ENCODE assay signal across 7 cellular contexts in the genomic region with DNA sequence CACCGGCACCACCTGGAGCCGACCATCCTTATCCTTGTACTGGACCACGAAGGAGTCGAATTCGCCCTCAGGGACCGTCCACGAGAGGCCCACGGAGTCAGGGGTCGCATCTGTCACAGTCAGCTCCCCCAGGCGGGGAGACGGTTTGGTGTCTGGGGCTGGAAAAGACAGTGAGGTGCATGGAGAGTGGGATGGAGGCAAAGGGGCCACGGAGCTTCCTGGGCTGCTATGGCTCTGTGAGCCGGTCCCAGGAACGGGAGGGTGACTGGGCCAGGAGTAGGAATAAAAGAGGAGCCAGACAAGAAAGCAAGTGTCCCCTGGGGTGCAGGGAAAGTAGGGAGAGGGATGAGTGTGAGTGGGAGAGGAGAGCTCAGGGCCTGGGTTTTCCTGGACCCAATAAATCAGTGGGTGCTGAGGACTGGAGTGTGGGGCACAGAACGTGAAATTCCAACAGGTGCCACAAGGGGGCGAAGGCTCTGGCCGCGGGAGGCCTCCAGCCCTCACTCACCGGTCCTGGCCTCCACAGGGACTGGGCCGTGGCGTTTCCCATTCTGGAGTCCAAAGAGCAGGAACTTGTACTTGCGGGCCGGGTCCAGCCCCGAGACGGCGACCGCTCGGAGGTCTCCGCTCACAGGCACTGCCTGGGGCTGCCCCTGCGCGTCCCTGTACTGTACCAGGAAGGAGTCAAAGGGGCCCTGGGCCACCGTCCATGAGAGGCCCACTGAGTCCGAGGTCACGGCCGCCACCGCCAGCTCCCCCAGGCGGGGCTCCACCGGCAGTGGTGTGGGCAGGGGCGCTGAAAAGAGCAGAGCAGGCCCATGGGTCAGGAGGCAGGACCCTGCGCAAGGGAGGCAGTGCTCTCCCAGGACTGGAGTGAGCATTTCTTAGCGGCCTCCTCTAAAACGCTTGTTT. TPM values are rescaled to one million over a fixed set of nuclear protein-coding genes. Genes with fewer than 3 reads are reported as not detected.
A peak's percentile ranks its signal among the peaks of the same experiment; 100 is the strongest.
DNase-seq lines count a peak whose midpoint lies in the region; ATAC-seq and TF ChIP-seq lines count a peak whose summit lies in the region.

No MANE protein-coding gene starts in this region.

- H3K27me3 Mint-ChIP-seq in activated CD4-positive, alpha-beta T cell treated with anti-CD3 and anti-CD28 coated beads, Interleukin-2, amount 10 ng/mL, durations not matched to agents 24 days and 14 days = peaks cover 2% of the 10 kb centered on the region

- H3K4me3 Mint-ChIP-seq in activated CD4-positive, alpha-beta T cell treated with anti-CD3 and anti-CD28 coated beads, Interleukin-2, amount 10 ng/mL, durations not matched to agents 24 days and 14 days = no peak overlapping the region

- 52 to 53% methylated on average over 34 of the region's 42 CpGs for WGBS in lower leg skin, 2 donors

- ATAC-seq in GM21529 (IDR thresholded peaks at IDR 0.05; ENCODE audit: unreplicated experiment) = no peak

- no peaks in the 10 kb centered on the region for H3K36me3 Mint-ChIP-seq in activated CD4-positive, alpha-beta T cell treated with anti-CD3 and anti-CD28 coated beads, Interleukin-2, amount 10 ng/mL, durations not matched to agents 24 days and 14 days (ENCODE audit: low read depth)

- TF ChIP-seq CTCF in GM12864 (IDR thresholded peaks at IDR 0.05; ENCODE audit: low read depth, low read length, missing control alignments) (peak; percentile 94), NB4 (IDR thresholded peaks at IDR 0.05; ENCODE audit: low read depth, low read length) (peak; percentile 85), coronary artery (IDR thresholded peaks at IDR 0.05) (peak; percentile 87), lower leg skin (IDR thresholded peaks at IDR 0.05) (peak in 1 of 3 donors; percentile 55)

- TF ChIP-seq POLR2A in NB4 (IDR thresholded peaks at IDR 0.05; ENCODE audit: extremely low read depth, insufficient read length) = no peak
- no peak for TF ChIP-seq POLR2A in lower leg skin (IDR thresholded peaks at IDR 0.05)

- no peak for DNase-seq in GM12864 (ENCODE audit: low read depth)
- DNase-seq in NB4 (ENCODE audit: low read depth) = peak; percentile 57
- peak; percentile 91 for DNase-seq in activated CD4-positive, alpha-beta T cell treated with anti-CD3 and anti-CD28 coated beads, Interleukin-2, amount 10 ng/mL, durations not matched to agents 24 days and 14 days
- no peak for DNase-seq in coronary artery (ENCODE audit: low spot score)
- peak; percentile 46 to 95 for DNase-seq in lower leg skin (ENCODE audit: low spot score in 2 of 2)
- peak; percentile 44 for DNase-seq in stimulated activated CD8-positive, alpha-beta memory T cell treated with anti-CD3 and anti-CD28 coated beads, Interleukin-12 subunit alpha, Interleukin-12 subunit beta, amount 100 ng/mL, for 1 hour (ENCODE audit: low read depth)

- intact Hi-C loops in activated CD4-positive, alpha-beta T cell treated with anti-CD3 and anti-CD28 coated beads, Interleukin-2, amount 10 ng/mL, durations not matched to agents 24 days and 14 days (cut with micrococcal nuclease) = loop anchor here (10.0 kb wide), 1 partner anchor 107 kb away; a partner anchor contains a TSS
- intact Hi-C loops in lower leg skin (cut with DNase I; ENCODE audit: low total_unique reads) = no loop called here

- no peaks in the 10 kb centered on the region for H3K4me1 Mint-ChIP-seq in activated CD4-positive, alpha-beta T cell treated with anti-CD3 and anti-CD28 coated beads, Interleukin-2, amount 10 ng/mL, durations not matched to agents 24 days and 14 days

- no peak overlapping the region for H3K4me3 ChIP-seq in GM12864 (ENCODE audit: low read depth, low read length)
- no peak overlapping the region for H3K4me3 ChIP-seq in NB4 (ENCODE audit: low read depth, low read length)
- no peak overlapping the region for H3K4me3 ChIP-seq in coronary artery
- H3K4me3 ChIP-seq in lower leg skin (ENCODE audit: low read depth, poor library complexity, severe bottlenecking) = no peak overlapping the region

- peak overlapping the region; percentile 49 to 91 for H3K27ac ChIP-seq in coronary artery

- H3K9me3 Mint-ChIP-seq in activated CD4-positive, alpha-beta T cell treated with anti-CD3 and anti-CD28 coated beads, Interleukin-2, amount 10 ng/mL, durations not matched to agents 24 days and 14 days = no peaks in the 10 kb centered on the region

- H3K27ac Mint-ChIP-seq in activated CD4-positive, alpha-beta T cell treated with anti-CD3 and anti-CD28 coated beads, Interleukin-2, amount 10 ng/mL, durations not matched to agents 24 days and 14 days = no peak overlapping the region

RNA-seq across cellular contexts. Expression of a gene that starts 9.9 kb away (rescaled TPM):
- total RNA-seq in activated CD4-positive, alpha-beta T cell treated with anti-CD3 and anti-CD28 coated beads, Interleukin-2, amount 10 ng/mL, durations not matched to agents 24 days and 14 days = 0.35 TPM in 1 of 2 replicates, not detected in the other
- 1 to 10 TPM in 1 of 4 donors, under 1 TPM in 2, not detected in 1; 0.27 to 3.9 (median 0.88) TPM for total RNA-seq in lower leg skin

RNA-seq across cellular contexts. Expression of a gene that starts 33.5 kb away (rescaled TPM):
- 2.9 and 3.7 TPM in 2 replicates for total RNA-seq in activated CD4-positive, alpha-beta T cell treated with anti-CD3 and anti-CD28 coated beads, Interleukin-2, amount 10 ng/mL, durations not matched to agents 24 days and 14 days
- total RNA-seq in lower leg skin = 10 to 100 TPM in 1 of 4 donors, 1 to 10 TPM in 3; 4.5 to 12.1 (median 6.3) TPM

Comparison
In these comparisons a context has a peak if more than half of its experiments do, and no peak if none do; other contexts are left out.
1. DNase-seq: peak in NB4 (single experiment), activated CD4-positive, alpha-beta T cell treated with anti-CD3 and anti-CD28 coated beads, Interleukin-2, amount 10 ng/mL, durations not matched to agents 24 days and 14 days (single experiment), lower leg skin (2 of 2) and stimulated activated CD8-positive, alpha-beta memory T cell treated with anti-CD3 and anti-CD28 coated beads, Interleukin-12 subunit alpha, Interleukin-12 subunit beta, amount 100 ng/mL, for 1 hour (single experiment); none in GM12864 (single experiment) and coronary artery (single experiment).